Comparison of ENCODE assay signal across 1 cellular context in the genomic region with DNA sequence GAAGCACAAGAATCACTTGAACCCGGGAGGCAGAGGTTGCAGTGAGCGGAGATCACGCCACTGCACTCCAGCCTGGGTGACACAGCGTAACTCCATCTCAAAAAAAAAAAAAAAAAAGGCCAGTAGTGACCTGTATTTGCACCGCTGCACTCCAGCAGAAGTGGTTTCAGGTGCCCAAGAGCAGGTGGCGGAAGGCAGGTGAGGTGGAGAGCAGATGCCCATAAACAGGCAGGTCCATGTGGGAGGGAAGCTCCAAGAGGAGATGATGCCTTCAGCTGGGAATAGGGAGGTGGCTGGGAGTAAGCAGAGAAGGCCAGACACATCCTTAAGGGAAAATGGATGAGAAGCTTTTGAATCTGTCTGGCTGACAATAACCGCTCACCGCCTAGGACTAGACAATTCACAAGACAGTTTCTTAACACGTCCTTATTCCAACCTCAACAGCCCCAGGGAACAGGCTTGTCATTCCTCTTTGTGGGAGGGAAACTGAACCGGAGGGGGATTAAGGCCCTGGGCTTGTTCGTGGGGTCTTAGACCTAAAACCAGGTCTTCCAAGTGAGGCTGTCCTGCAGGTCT.
TF ChIP-seq lines count a peak whose summit lies in the region.

No MANE protein-coding gene starts in this region.

TF ChIP-seq in HepG2, 621 proteins besides CTCF, POLR2A, EP300 and RAD21:
- no peak for TF ChIP-seq ZNF430 (CRISPR knock-in tag; IDR thresholded peaks at IDR 0.05)
- no peak for TF ChIP-seq E2F5 (CRISPR knock-in tag; conservative IDR thresholded peaks at IDR 0.05)
- TF ChIP-seq ZNF7 (CRISPR knock-in tag; IDR thresholded peaks at IDR 0.05): no peak
- TF ChIP-seq, protein P1, sequence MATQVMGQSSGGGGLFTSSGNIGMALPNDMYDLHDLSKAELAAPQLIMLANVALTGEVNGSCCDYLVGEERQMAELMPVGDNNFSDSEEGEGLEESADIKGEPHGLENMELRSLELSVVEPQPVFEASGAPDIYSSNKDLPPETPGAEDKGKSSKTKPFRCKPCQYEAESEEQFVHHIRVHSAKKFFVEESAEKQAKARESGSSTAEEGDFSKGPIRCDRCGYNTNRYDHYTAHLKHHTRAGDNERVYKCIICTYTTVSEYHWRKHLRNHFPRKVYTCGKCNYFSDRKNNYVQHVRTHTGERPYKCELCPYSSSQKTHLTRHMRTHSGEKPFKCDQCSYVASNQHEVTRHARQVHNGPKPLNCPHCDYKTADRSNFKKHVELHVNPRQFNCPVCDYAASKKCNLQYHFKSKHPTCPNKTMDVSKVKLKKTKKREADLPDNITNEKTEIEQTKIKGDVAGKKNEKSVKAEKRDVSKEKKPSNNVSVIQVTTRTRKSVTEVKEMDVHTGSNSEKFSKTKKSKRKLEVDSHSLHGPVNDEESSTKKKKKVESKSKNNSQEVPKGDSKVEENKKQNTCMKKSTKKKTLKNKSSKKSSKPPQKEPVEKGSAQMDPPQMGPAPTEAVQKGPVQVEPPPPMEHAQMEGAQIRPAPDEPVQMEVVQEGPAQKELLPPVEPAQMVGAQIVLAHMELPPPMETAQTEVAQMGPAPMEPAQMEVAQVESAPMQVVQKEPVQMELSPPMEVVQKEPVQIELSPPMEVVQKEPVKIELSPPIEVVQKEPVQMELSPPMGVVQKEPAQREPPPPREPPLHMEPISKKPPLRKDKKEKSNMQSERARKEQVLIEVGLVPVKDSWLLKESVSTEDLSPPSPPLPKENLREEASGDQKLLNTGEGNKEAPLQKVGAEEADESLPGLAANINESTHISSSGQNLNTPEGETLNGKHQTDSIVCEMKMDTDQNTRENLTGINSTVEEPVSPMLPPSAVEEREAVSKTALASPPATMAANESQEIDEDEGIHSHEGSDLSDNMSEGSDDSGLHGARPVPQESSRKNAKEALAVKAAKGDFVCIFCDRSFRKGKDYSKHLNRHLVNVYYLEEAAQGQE (IDR thresholded peaks at IDR 0.05; ENCODE audit: borderline replicate concordance in 1 of 2, low read depth in 1 of 2, low read length in 2 of 2): no peak
- TF ChIP-seq ZNF296 (CRISPR knock-in tag; conservative IDR thresholded peaks at IDR 0.05): no peak
- TF ChIP-seq TCF7 (IDR thresholded peaks at IDR 0.05; ENCODE audit: low read depth): no peak
- TF ChIP-seq ZNF264 (CRISPR knock-in tag; IDR thresholded peaks at IDR 0.05): no peak
